Comparison of ENCODE assay signal across 34 cellular contexts in the genomic region with DNA sequence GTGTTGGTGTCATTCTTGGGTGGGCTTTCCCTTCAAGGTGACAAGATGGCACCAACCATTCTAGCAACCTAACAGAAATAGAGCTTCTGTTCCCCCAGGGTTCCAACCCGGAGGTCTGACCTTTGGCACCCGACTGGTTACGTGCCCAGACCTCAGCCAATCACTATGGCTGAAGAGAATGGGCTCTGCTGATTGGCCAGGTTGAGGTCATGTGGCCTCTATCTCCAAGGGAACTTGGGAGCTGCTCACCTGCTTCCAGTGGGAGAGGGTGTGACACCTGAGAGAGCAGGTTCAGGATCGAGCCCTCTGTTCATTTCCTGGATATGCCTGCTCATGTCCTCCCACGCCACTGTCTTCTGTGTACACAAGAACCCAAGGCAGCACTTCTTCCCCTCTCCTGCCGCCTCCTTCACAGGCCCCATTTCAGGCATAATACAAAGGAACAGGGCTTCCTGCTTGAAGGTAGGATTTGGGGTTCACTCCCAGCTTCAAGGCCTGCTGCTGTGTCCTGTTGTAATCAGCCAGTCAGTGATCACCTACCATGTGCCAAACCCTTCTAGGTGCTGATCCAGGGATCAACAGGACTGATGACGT. TPM values are rescaled to one million over a fixed set of nuclear protein-coding genes. Genes with fewer than 3 reads are reported as not detected.
"Had no signal": no experiment of that assay in that cellular context is flagged by ENCODE, and none has a peak within 500 bp of the region (broad histone marks: within the 10 kb centered on the region; RNA-seq: fewer than 3 reads in every experiment).

No MANE protein-coding gene starts in this region.

- H3K36me3 Mint-ChIP-seq: naive thymus-derived CD4-positive, alpha-beta T cell; neural progenitor cell; stimulated activated memory B cell treated with anti-CD40 and anti-IgM and Interleukin-4, amounts not matched to agents 10 μg/mL and 1 μg/mL and 100 μg/mL, for 72 hours had no signal

- H3K9me3 ChIP-seq: gastroesophageal sphincter, heart right ventricle, left lung, ovary, psoas muscle, sigmoid colon, thoracic aorta, tibial nerve, upper lobe of left lung had no signal

- H3K36me3 ChIP-seq: gastroesophageal sphincter, heart right ventricle, left lung, neural progenitor cell, ovary, sigmoid colon, thoracic aorta, tibial nerve, upper lobe of left lung had no signal

- H3K4me2 ChIP-seq: neural progenitor cell had no signal

- H3K4me3 ChIP-seq: gastroesophageal sphincter, heart right ventricle, left lung, neural progenitor cell, ovary, psoas muscle, sigmoid colon, thoracic aorta, tibial nerve, upper lobe of left lung had no signal

- H3K4me3 Mint-ChIP-seq: effector memory CD8-positive, alpha-beta T cell; naive thymus-derived CD4-positive, alpha-beta T cell; nephron; neural progenitor cell; stimulated activated memory B cell treated with anti-CD40 and anti-IgM and Interleukin-4, amounts not matched to agents 10 μg/mL and 1 μg/mL and 100 μg/mL, for 72 hours had no signal

- ATAC-seq: effector memory CD8-positive, alpha-beta T cell; esophagus mucosa; foreskin keratinocyte; gastroesophageal sphincter; heart right ventricle; left cardiac atrium; left lung; naive thymus-derived CD4-positive, alpha-beta T cell; psoas muscle; right cardiac atrium; stimulated activated memory B cell treated with anti-CD40 and anti-IgM and Interleukin-4, amounts not matched to agents 10 μg/mL and 1 μg/mL and 100 μg/mL, for 72 hours; stimulated activated naive CD8-positive, alpha-beta T cell treated with anti-CD3 and anti-CD28 coated beads, Interleukin-15, Interleukin-2, amounts not matched to agents 100 U/mL and 50 U/mL, for 24 hours had no signal

- H3K9me3 Mint-ChIP-seq: effector memory CD8-positive, alpha-beta T cell; naive thymus-derived CD4-positive, alpha-beta T cell; nephron; stimulated activated memory B cell treated with anti-CD40 and anti-IgM and Interleukin-4, amounts not matched to agents 10 μg/mL and 1 μg/mL and 100 μg/mL, for 72 hours had no signal

- H3K27ac Mint-ChIP-seq: effector memory CD8-positive, alpha-beta T cell; naive thymus-derived CD4-positive, alpha-beta T cell; stimulated activated memory B cell treated with anti-CD40 and anti-IgM and Interleukin-4, amounts not matched to agents 10 μg/mL and 1 μg/mL and 100 μg/mL, for 72 hours had no signal

- H3K9ac ChIP-seq: neural progenitor cell had no signal

- FAIRE-seq: endometrium, islet of Langerhans, urothelium cell line had no signal

- H2AFZ ChIP-seq: neural progenitor cell had no signal

- H3K4me1 Mint-ChIP-seq: nephron; stimulated activated memory B cell treated with anti-CD40 and anti-IgM and Interleukin-4, amounts not matched to agents 10 μg/mL and 1 μg/mL and 100 μg/mL, for 72 hours had no signal

- H3K27me3 ChIP-seq: left lung, ovary, upper lobe of left lung had no signal

- DNase-seq: cortex of kidney; effector memory CD8-positive, alpha-beta T cell; foreskin keratinocyte; heart right ventricle; hippocampal formation; left cardiac atrium; left lung; mesendoderm; midbrain; naive thymus-derived CD4-positive, alpha-beta T cell; nucleus accumbens; ovary; posterior cingulate gyrus; psoas muscle; right cardiac atrium; sigmoid colon; stimulated activated CD4-positive, alpha-beta T cell treated with anti-CD3 and anti-CD28 coated beads, Interleukin-2, amount 100 ng/mL, for 24 hours; stimulated activated CD4-positive, alpha-beta T cell treated with anti-CD3 and anti-CD28 coated beads, Interleukin-4, amount 100 ng/mL, for 24 hours; stimulated activated naive CD8-positive, alpha-beta T cell treated with anti-CD3 and anti-CD28 coated beads, Interleukin-15, Interleukin-2, amounts not matched to agents 100 U/mL and 50 U/mL, for 24 hours; substantia nigra; upper lobe of left lung had no signal

- H3K4me1 ChIP-seq: foreskin keratinocyte, gastroesophageal sphincter, heart right ventricle, left lung, psoas muscle, sigmoid colon, tibial nerve, upper lobe of left lung had no signal

- H3K27ac ChIP-seq: epithelial cell of prostate, foreskin keratinocyte, gastroesophageal sphincter, heart right ventricle, left lung, neural progenitor cell, ovary, psoas muscle, sigmoid colon, thoracic aorta, tibial nerve, upper lobe of left lung had no signal

RNA-seq across cellular contexts. Expression of gene SOWAHB, which starts 11.0 kb away (rescaled TPM):
- total RNA-seq: dermis microvascular lymphatic vessel endothelial cell; left cardiac atrium; lung microvascular endothelial cell; naive thymus-derived CD4-positive, alpha-beta T cell; right cardiac atrium had no signal
- polyA plus RNA-seq: foreskin keratinocyte, heart right ventricle, right cardiac atrium had no signal
